In the genomic region with DNA sequence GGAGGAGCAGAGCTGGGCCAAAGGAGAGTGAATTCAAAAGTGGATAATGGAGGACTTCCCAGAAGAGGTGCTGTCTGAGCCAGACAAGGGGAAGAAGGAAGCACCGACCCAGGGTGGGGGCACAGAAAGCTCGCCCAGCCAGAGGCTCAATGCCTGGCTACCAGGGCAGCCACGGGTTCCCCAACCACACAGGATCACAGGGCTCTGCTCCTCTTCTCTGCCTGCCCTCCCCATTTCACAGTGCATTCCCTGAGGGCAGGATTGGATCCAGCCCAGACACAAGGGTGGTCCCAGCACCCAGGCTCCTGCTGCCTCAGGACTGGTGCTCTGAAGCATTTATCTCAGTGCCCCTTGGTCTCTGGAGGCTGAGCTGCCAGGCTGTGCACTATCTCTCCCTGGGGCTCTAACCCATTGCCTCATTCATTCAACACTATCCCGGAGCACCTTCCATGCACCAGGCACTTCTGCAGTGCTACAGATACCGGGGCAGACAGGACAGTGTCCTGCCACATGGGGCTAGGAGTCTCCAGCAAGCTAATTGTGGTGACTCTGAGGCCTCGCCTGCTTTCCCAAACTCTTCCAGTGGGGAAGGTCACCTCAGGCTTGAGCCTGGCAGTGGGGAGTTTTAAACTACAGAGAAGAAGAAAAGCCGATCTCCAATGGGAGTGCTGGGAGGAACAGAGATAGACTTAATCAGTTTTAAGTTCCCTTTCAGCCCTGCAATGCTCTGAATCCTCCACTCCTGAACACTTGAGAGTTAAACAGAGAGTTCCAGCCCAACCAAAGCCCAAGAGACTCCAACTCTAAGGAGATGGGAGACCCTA, we compare ENCODE assay signal across 21 cellular contexts.
DNase-seq lines count a peak whose midpoint lies in the region; ATAC-seq and TF ChIP-seq lines count a peak whose summit lies in the region.
"Had no signal": no experiment of that assay in that cellular context is flagged by ENCODE, and none has a peak within 500 bp of the region (broad histone marks: within the 10 kb centered on the region; RNA-seq: fewer than 3 reads in every experiment).

No MANE protein-coding gene starts in this region.

- WGBS in SK-N-SH (ENCODE audit: low lambda C conversion rate), result 56% methylated on average over 6 of the region's 7 CpGs

- H3K36me3 ChIP-seq in SK-N-SH (replicated peaks in 1 of 2; ENCODE audit: control insufficient read depth in 1 of 2, insufficient read depth in 2 of 2, low read length in 1 of 2) (no peaks in the 10 kb centered on the region), PC-3 (ENCODE audit: low read depth, low read length) (no peaks in the 10 kb centered on the region)

- DNase-seq in SK-N-SH (peak; percentile 61), PC-3 (no peak), islet precursor cell (peak; percentile 49), retina (peak; percentile 0), anterior cingulate cortex (lab: John Stamatoyannopoulos, UW) (no peak), T1000 (lab: John Stamatoyannopoulos, UW) (no peak)
- DNase-seq: AML-193, DMS79 treated with DMSO at 0.1 percent for 48 hours, HFFc6, IMR-90, Karpas-422, NCI-H1092 treated with DMSO at 0.1 percent for 48 hours, NCI-H146, NCI-H2081, NCI-H2171 treated with DMSO at 0.1 percent for 48 hours, NCI-H446 treated with DMSO at 0.1 percent for 48 hours, SIG-M5 had no signal

- intact Hi-C loops in PC-3 (cut with micrococcal nuclease), result no loop called here

- CTCF ChIA-PET in SK-N-SH (lab: Yijun Ruan, JAX), result interaction anchor here (1.0 to 1.3 kb wide), 2 partner anchors 58 to 177 kb away, joined by 3 to 4 read pairs; no protein-coding TSS in a partner anchor
- CTCF ChIA-PET in PC-3 (lab: Charles Lee), result no interaction called here

- no TSS peak for BruUV-seq in PC-3 (replicated peaks; lab: Mats Ljungman, UMichigan)

- H3K4me3 ChIP-seq in SK-N-SH (ENCODE audit: low read depth in 2 of 2, low read length in 1 of 2) (no peak overlapping the region), PC-3 (ENCODE audit: low read length) (no peak overlapping the region)

- H4K20me1 ChIP-seq in SK-N-SH (ENCODE audit: insufficient read depth), result no peaks in the 10 kb centered on the region
- no peaks in the 10 kb centered on the region for H4K20me1 ChIP-seq in PC-3 (ENCODE audit: low read length)

- H3K27me3 ChIP-seq in SK-N-SH (ENCODE audit: insufficient read depth), result no peaks in the 10 kb centered on the region
- H3K27me3 ChIP-seq in PC-3 (ENCODE audit: low read length), result no peaks in the 10 kb centered on the region

- POLR2A ChIA-PET in SK-N-SH (lab: Yijun Ruan, JAX) (no interaction called here), PC-3 (lab: Charles Lee; ENCODE audit: unreplicated experiment) (no interaction called here)

- H3K27ac ChIP-seq in SK-N-SH (ENCODE audit: low read depth in 2 of 2, low read length in 1 of 2) (peak overlapping the region in 1 of 2 experiments; percentile 78; a peak in 2 of 4 replicates), PC-3 (ENCODE audit: low read length) (no peak overlapping the region)
- H3K27ac ChIP-seq: 22Rv1, HL-60 had no signal

- no peaks in the 10 kb centered on the region for H3K9me2 ChIP-seq in SK-N-SH
- H3K9me2 ChIP-seq in PC-3 (replicated peaks; ENCODE audit: low read length), result no peaks in the 10 kb centered on the region; the same call in 1 of the 2 replicates

- H3K9me3 ChIP-seq in SK-N-SH (no peaks in the 10 kb centered on the region), PC-3 (ENCODE audit: low read length) (no peaks in the 10 kb centered on the region)

- peaks cover 0 to 64% of the 10 kb centered on the region in 2 experiments; a peak in 2 of 4 replicates for H3K4me1 ChIP-seq in SK-N-SH (ENCODE audit: control insufficient read depth in 1 of 2, insufficient read depth in 2 of 2, low read depth in 1 of 2, low read length in 1 of 2)
- H3K4me1 ChIP-seq in PC-3 (ENCODE audit: insufficient read depth, low read length), result peaks cover 6% of the 10 kb centered on the region

- peak in 1 of 2 experiments; percentile 51; a peak in 2 of 4 replicates for TF ChIP-seq EP300 in SK-N-SH (IDR thresholded peaks at IDR 0.05; ENCODE audit: borderline replicate concordance in 1 of 2, low read depth in 1 of 2, low read length in 1 of 2)

- H3F3A ChIP-seq in SK-N-SH (replicated peaks; ENCODE audit: insufficient read depth) (no peaks in the 10 kb centered on the region), PC-3 (ENCODE audit: low read length, unreplicated experiment) (no peaks in the 10 kb centered on the region)

- H3K79me2 ChIP-seq in SK-N-SH (ENCODE audit: insufficient read depth) (no peaks in the 10 kb centered on the region), PC-3 (ENCODE audit: low read length) (no peaks in the 10 kb centered on the region)

- ATAC-seq in SK-N-SH treated with all-trans-retinoic acid at 6 μM for 48 hours (no peak; the same call in 2 of the 3 replicates), PC-3 (peak; percentile 6), HG03354 (IDR thresholded peaks at IDR 0.05; ENCODE audit: poor library complexity, severe bottlenecking, unreplicated experiment) (no peak)

- peak; percentile 32 for TF ChIP-seq RAD21 in SK-N-SH (IDR thresholded peaks at IDR 0.05; ENCODE audit: low read length)

- TF ChIP-seq CTCF in SK-N-SH (IDR thresholded peaks at IDR 0.05), result no peak
- no peak for TF ChIP-seq CTCF in PC-3 (conservative IDR thresholded peaks at IDR 0.05; ENCODE audit: low read depth, low read length)

- H2AFZ ChIP-seq in SK-N-SH (ENCODE audit: low read depth) (no peak overlapping the region), PC-3 (ENCODE audit: low read length) (no peak overlapping the region)

- no peak overlapping the region for H3K9ac ChIP-seq in SK-N-SH
- no peak overlapping the region for H3K9ac ChIP-seq in PC-3 (ENCODE audit: low read length)

- H3K4me2 ChIP-seq in SK-N-SH, result no peak overlapping the region
- H3K4me2 ChIP-seq in PC-3 (ENCODE audit: low read length), result no peak overlapping the region

TF ChIP-seq in SK-N-SH, 30 proteins besides CTCF, POLR2A, EP300 and RAD21:
- TF ChIP-seq TAF1 (IDR thresholded peaks at IDR 0.05; ENCODE audit: borderline replicate concordance, low read depth, low read length), result no peak
- TF ChIP-seq CHD2 (IDR thresholded peaks at IDR 0.05; ENCODE audit: low read length, partially characterized antibody), result peak; percentile 31
- TF ChIP-seq GABPA (IDR thresholded peaks at IDR 0.05; ENCODE audit: low read depth), result no peak
- TF ChIP-seq RCOR1 (IDR thresholded peaks at IDR 0.05; ENCODE audit: low read length), result peak; percentile 9; the same call in 1 of the 2 replicates
- no peak for TF ChIP-seq FOSL2 (IDR thresholded peaks at IDR 0.05; ENCODE audit: borderline replicate concordance, low read depth)
- peak; percentile 23; the same call in 1 of the 2 replicates for TF ChIP-seq MXI1 (IDR thresholded peaks at IDR 0.05; ENCODE audit: low read depth, low read length)
- TF ChIP-seq GATA2 (CRISPR knock-in tag; IDR thresholded peaks at IDR 0.05), result peak; percentile 66

TF ChIP-seq in SK-N-SH treated with all-trans-retinoic acid at 6 μM for 48 hours, 23 proteins besides CTCF, POLR2A, EP300 and RAD21 (continues in another document):
- TF ChIP-seq CSDC2 (CRISPR knock-in tag; IDR thresholded peaks at IDR 0.05) (no peak), ZFP3 (CRISPR knock-in tag; IDR thresholded peaks at IDR 0.05) (no peak), GLIS3 (CRISPR knock-in tag; IDR thresholded peaks at IDR 0.05) (no peak), TOX (CRISPR knock-in tag; IDR thresholded peaks at IDR 0.05; ENCODE audit: borderline replicate concordance) (no peak), RARB (CRISPR knock-in tag; IDR thresholded peaks at IDR 0.05) (no peak), ISL1 (CRISPR knock-in tag; IDR thresholded peaks at IDR 0.05) (no peak), ESRRG (CRISPR knock-in tag; IDR thresholded peaks at IDR 0.05) (no peak)
- TF ChIP-seq, protein P1, sequence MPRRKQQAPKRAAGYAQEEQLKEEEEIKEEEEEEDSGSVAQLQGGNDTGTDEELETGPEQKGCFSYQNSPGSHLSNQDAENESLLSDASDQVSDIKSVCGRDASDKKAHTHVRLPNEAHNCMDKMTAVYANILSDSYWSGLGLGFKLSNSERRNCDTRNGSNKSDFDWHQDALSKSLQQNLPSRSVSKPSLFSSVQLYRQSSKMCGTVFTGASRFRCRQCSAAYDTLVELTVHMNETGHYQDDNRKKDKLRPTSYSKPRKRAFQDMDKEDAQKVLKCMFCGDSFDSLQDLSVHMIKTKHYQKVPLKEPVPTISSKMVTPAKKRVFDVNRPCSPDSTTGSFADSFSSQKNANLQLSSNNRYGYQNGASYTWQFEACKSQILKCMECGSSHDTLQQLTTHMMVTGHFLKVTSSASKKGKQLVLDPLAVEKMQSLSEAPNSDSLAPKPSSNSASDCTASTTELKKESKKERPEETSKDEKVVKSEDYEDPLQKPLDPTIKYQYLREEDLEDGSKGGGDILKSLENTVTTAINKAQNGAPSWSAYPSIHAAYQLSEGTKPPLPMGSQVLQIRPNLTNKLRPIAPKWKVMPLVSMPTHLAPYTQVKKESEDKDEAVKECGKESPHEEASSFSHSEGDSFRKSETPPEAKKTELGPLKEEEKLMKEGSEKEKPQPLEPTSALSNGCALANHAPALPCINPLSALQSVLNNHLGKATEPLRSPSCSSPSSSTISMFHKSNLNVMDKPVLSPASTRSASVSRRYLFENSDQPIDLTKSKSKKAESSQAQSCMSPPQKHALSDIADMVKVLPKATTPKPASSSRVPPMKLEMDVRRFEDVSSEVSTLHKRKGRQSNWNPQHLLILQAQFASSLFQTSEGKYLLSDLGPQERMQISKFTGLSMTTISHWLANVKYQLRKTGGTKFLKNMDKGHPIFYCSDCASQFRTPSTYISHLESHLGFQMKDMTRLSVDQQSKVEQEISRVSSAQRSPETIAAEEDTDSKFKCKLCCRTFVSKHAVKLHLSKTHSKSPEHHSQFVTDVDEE (CRISPR knock-in tag; IDR thresholded peaks at IDR 0.05), result no peak
- TF ChIP-seq, protein P2, sequence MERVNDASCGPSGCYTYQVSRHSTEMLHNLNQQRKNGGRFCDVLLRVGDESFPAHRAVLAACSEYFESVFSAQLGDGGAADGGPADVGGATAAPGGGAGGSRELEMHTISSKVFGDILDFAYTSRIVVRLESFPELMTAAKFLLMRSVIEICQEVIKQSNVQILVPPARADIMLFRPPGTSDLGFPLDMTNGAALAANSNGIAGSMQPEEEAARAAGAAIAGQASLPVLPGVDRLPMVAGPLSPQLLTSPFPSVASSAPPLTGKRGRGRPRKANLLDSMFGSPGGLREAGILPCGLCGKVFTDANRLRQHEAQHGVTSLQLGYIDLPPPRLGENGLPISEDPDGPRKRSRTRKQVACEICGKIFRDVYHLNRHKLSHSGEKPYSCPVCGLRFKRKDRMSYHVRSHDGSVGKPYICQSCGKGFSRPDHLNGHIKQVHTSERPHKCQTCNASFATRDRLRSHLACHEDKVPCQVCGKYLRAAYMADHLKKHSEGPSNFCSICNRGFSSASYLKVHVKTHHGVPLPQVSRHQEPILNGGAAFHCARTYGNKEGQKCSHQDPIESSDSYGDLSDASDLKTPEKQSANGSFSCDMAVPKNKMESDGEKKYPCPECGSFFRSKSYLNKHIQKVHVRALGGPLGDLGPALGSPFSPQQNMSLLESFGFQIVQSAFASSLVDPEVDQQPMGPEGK (CRISPR knock-in tag; IDR thresholded peaks at IDR 0.05; ENCODE audit: borderline replicate concordance), result no peak

Comparison
In these comparisons a context has a peak if more than half of its experiments do, and no peak if none do; other contexts are left out.
1. DNase-seq: peak in SK-N-SH (single experiment), islet precursor cell (single experiment) and retina (single experiment); none in PC-3 (single experiment), anterior cingulate cortex (0 of 58) and T1000 (single experiment).